Comparison of ENCODE assay signal across 1 cellular context in the genomic region with DNA sequence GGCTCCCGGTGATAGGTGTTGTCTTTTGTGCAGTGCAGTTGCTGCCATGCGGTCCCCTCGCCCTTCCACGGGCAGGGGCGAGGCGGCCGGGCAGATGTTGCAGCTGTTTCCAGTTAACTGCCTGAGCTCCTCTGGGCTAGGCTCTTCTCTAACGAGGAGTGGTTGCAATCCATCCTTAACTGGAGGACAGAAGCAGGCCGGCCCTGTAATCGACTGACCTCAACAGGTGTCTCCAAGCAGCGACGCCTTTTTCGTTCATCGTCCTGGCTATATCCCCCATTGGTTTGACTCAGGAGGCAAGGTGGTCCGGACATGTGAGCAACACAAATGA.
A peak's percentile ranks its signal among the peaks of the same experiment; 100 is the strongest.
TF ChIP-seq lines count a peak whose summit lies in the region.

No MANE protein-coding gene starts in this region.

TF ChIP-seq in HepG2, 621 proteins besides CTCF, POLR2A, EP300 and RAD21 (continued from another document and continues in another):
- TF ChIP-seq, protein P1, sequence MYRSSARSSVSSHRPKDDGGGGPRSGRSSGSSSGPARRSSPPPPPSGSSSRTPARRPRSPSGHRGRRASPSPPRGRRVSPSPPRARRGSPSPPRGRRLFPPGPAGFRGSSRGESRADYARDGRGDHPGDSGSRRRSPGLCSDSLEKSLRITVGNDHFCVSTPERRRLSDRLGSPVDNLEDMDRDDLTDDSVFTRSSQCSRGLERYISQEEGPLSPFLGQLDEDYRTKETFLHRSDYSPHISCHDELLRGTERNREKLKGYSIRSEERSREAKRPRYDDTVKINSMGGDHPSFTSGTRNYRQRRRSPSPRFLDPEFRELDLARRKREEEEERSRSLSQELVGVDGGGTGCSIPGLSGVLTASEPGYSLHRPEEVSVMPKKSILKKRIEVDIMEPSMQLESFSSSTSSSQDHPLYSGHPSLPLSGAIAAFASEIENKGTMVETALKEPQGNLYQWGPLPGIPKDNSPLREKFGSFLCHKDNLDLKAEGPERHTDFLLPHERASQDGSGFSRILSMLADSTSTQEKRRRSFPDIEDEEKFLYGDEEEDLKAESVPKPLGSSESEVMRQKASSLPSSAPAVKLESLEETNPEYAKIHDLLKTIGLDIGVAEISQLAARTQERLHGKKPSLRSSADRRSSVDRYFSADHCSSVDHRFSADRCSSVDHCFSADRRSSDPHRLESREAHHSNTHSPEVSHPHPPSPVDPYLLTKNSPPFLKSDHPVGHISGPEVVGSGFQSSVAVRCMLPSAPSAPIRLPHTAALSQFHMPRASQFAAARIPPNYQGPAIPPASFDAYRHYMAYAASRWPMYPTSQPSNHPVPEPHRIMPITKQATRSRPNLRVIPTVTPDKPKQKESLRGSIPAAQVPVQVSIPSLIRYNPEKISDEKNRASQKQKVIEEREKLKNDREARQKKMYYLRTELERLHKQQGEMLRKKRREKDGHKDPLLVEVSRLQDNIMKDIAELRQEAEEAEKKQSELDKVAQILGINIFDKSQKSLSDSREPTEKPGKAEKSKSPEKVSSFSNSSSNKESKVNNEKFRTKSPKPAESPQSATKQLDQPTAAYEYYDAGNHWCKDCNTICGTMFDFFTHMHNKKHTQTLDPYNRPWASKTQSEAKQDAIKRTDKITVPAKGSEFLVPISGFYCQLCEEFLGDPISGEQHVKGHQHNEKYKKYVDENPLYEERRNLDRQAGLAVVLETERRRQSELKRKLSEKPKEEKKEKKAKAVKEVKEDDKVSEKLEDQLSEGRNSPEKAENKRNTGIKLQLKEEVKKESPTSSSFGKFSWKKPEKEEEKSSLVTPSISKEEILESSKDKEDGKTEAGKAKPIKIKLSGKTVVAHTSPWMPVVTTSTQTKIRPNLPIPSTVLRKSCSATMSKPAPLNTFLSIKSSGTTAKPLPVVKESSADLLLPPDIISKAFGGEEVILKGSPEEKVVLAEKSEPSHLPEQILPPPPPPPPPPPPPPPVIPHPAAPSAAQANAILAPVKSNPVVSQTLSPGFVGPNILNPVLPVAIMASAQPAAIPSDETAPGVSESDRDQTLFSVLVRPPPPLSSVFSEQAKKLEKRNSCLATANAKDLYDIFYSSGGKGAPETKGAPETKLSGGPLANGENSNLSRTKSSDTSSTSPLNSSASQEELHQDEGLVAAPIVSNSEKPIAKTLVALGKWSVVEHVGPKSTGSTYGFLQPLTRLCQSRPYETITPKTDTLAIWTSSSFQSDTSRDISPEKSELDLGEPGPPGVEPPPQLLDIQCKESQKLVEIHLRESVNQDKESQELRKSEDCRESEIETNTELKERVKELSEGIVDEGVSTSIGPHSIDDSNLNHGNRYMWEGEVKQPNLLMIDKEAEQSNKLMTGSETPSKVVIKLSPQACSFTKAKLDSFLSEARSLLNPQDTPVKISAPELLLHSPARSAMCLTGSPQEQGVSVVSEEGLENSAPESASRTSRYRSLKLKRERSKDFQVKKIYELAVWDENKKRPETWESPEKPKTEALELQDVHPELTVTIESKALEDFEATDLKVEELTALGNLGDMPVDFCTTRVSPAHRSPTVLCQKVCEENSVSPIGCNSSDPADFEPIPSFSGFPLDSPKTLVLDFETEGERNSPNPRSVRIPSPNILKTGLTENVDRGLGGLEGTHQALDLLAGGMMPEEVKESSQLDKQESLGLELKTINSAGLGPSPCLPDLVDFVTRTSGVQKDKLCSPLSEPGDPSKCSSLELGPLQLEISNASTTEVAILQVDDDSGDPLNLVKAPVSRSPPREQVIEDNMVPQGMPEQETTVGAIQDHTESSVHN (CRISPR knock-in tag; IDR thresholded peaks at IDR 0.05), result no peak
- no peak for TF ChIP-seq ATRX (CRISPR knock-in tag; IDR thresholded peaks at IDR 0.05; ENCODE audit: borderline replicate concordance)
- TF ChIP-seq, protein P2, sequence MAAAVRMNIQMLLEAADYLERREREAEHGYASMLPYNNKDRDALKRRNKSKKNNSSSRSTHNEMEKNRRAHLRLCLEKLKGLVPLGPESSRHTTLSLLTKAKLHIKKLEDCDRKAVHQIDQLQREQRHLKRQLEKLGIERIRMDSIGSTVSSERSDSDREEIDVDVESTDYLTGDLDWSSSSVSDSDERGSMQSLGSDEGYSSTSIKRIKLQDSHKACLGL (CRISPR knock-in tag; IDR thresholded peaks at IDR 0.05), result no peak
- 0 out of 2 replicates have a peak, but pooled peaks have one; percentile 6 for TF ChIP-seq KAT7 (CRISPR knock-in tag; IDR thresholded peaks at IDR 0.05; ENCODE audit: borderline replicate concordance)
- TF ChIP-seq REXO4 (CRISPR knock-in tag; IDR thresholded peaks at IDR 0.05; ENCODE audit: borderline replicate concordance), result no peak
- TF ChIP-seq SAP130 (CRISPR knock-in tag; IDR thresholded peaks at IDR 0.05; ENCODE audit: low read depth), result peak; percentile 47; the same call in 1 of the 2 replicates
- no peak for TF ChIP-seq TBX3 (IDR thresholded peaks at IDR 0.05; ENCODE audit: borderline replicate concordance)
- no peak for TF ChIP-seq ZNF329 (CRISPR knock-in tag; IDR thresholded peaks at IDR 0.05; ENCODE audit: low read depth)
- TF ChIP-seq ZNF441 (CRISPR knock-in tag; IDR thresholded peaks at IDR 0.05; ENCODE audit: borderline replicate concordance), result no peak
- no peak for TF ChIP-seq ZNF556 (CRISPR knock-in tag; IDR thresholded peaks at IDR 0.05; ENCODE audit: borderline replicate concordance)
- TF ChIP-seq, protein P3, sequence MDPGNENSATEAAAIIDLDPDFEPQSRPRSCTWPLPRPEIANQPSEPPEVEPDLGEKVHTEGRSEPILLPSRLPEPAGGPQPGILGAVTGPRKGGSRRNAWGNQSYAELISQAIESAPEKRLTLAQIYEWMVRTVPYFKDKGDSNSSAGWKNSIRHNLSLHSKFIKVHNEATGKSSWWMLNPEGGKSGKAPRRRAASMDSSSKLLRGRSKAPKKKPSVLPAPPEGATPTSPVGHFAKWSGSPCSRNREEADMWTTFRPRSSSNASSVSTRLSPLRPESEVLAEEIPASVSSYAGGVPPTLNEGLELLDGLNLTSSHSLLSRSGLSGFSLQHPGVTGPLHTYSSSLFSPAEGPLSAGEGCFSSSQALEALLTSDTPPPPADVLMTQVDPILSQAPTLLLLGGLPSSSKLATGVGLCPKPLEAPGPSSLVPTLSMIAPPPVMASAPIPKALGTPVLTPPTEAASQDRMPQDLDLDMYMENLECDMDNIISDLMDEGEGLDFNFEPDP (CRISPR knock-in tag; conservative IDR thresholded peaks at IDR 0.05), result no peak
- TF ChIP-seq, protein P4, sequence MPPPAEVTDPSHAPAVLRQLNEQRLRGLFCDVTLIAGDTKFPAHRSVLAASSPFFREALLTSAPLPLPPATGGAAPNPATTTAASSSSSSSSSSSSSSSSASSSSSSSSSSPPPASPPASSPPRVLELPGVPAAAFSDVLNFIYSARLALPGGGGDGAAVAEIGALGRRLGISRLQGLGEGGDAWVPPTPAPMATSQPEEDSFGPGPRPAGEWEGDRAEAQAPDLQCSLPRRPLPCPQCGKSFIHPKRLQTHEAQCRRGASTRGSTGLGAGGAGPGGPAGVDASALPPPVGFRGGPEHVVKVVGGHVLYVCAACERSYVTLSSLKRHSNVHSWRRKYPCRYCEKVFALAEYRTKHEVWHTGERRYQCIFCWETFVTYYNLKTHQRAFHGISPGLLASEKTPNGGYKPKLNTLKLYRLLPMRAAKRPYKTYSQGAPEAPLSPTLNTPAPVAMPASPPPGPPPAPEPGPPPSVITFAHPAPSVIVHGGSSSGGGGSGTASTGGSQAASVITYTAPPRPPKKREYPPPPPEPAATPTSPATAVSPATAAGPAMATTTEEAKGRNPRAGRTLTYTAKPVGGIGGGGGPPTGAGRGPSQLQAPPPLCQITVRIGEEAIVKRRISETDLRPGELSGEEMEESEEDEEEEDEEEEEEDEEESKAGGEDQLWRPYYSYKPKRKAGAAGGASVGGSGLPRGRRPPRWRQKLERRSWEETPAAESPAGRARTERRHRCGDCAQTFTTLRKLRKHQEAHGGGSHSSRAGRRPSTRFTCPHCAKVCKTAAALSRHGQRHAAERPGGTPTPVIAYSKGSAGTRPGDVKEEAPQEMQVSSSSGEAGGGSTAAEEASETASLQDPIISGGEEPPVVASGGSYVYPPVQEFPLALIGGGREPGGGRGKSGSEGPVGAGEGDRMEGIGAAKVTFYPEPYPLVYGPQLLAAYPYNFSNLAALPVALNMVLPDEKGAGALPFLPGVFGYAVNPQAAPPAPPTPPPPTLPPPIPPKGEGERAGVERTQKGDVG (CRISPR knock-in tag; IDR thresholded peaks at IDR 0.05; ENCODE audit: borderline replicate concordance), result no peak
- no peak; the same call in 1 of the 2 replicates for TF ChIP-seq NRL (CRISPR knock-in tag; IDR thresholded peaks at IDR 0.05; ENCODE audit: borderline replicate concordance)
- TF ChIP-seq ZFP37 (CRISPR knock-in tag; IDR thresholded peaks at IDR 0.05; ENCODE audit: borderline replicate concordance), result 0 out of 2 replicates have a peak, but pooled peaks have one; percentile 13
- TF ChIP-seq, protein P5, sequence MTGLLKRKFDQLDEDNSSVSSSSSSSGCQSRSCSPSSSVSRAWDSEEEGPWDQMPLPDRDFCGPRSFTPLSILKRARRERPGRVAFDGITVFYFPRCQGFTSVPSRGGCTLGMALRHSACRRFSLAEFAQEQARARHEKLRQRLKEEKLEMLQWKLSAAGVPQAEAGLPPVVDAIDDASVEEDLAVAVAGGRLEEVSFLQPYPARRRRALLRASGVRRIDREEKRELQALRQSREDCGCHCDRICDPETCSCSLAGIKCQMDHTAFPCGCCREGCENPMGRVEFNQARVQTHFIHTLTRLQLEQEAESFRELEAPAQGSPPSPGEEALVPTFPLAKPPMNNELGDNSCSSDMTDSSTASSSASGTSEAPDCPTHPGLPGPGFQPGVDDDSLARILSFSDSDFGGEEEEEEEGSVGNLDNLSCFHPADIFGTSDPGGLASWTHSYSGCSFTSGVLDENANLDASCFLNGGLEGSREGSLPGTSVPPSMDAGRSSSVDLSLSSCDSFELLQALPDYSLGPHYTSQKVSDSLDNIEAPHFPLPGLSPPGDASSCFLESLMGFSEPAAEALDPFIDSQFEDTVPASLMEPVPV (CRISPR knock-in tag; IDR thresholded peaks at IDR 0.05), result no peak
- no peak for TF ChIP-seq SMARCC2 (IDR thresholded peaks at IDR 0.05)
- 0 out of 2 replicates have a peak, but pooled peaks have one; percentile 36 for TF ChIP-seq ZNF468 (CRISPR knock-in tag; IDR thresholded peaks at IDR 0.05)
- no peak for TF ChIP-seq ZNF709 (CRISPR knock-in tag; IDR thresholded peaks at IDR 0.05)
- no peak for TF ChIP-seq ZNF138 (CRISPR knock-in tag; IDR thresholded peaks at IDR 0.05; ENCODE audit: low read depth)
- no peak for TF ChIP-seq RFX5 (IDR thresholded peaks at IDR 0.05; ENCODE audit: low read depth, low read length)
- no peak for TF ChIP-seq GATAD1 (CRISPR knock-in tag; IDR thresholded peaks at IDR 0.05)
- TF ChIP-seq ZNF652 (CRISPR knock-in tag; IDR thresholded peaks at IDR 0.05; ENCODE audit: borderline replicate concordance, low read depth), result no peak
- TF ChIP-seq NR2F2 (IDR thresholded peaks at IDR 0.05; ENCODE audit: borderline replicate concordance, low read depth), result no peak
- TF ChIP-seq, protein P6, sequence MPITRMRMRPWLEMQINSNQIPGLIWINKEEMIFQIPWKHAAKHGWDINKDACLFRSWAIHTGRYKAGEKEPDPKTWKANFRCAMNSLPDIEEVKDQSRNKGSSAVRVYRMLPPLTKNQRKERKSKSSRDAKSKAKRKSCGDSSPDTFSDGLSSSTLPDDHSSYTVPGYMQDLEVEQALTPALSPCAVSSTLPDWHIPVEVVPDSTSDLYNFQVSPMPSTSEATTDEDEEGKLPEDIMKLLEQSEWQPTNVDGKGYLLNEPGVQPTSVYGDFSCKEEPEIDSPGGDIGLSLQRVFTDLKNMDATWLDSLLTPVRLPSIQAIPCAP (CRISPR knock-in tag; IDR thresholded peaks at IDR 0.05; ENCODE audit: low read depth), result no peak
- TF ChIP-seq GZF1 (CRISPR knock-in tag; IDR thresholded peaks at IDR 0.05), result no peak
- TF ChIP-seq DNMT1 (CRISPR knock-in tag; IDR thresholded peaks at IDR 0.05), result no peak
- TF ChIP-seq, protein P7, sequence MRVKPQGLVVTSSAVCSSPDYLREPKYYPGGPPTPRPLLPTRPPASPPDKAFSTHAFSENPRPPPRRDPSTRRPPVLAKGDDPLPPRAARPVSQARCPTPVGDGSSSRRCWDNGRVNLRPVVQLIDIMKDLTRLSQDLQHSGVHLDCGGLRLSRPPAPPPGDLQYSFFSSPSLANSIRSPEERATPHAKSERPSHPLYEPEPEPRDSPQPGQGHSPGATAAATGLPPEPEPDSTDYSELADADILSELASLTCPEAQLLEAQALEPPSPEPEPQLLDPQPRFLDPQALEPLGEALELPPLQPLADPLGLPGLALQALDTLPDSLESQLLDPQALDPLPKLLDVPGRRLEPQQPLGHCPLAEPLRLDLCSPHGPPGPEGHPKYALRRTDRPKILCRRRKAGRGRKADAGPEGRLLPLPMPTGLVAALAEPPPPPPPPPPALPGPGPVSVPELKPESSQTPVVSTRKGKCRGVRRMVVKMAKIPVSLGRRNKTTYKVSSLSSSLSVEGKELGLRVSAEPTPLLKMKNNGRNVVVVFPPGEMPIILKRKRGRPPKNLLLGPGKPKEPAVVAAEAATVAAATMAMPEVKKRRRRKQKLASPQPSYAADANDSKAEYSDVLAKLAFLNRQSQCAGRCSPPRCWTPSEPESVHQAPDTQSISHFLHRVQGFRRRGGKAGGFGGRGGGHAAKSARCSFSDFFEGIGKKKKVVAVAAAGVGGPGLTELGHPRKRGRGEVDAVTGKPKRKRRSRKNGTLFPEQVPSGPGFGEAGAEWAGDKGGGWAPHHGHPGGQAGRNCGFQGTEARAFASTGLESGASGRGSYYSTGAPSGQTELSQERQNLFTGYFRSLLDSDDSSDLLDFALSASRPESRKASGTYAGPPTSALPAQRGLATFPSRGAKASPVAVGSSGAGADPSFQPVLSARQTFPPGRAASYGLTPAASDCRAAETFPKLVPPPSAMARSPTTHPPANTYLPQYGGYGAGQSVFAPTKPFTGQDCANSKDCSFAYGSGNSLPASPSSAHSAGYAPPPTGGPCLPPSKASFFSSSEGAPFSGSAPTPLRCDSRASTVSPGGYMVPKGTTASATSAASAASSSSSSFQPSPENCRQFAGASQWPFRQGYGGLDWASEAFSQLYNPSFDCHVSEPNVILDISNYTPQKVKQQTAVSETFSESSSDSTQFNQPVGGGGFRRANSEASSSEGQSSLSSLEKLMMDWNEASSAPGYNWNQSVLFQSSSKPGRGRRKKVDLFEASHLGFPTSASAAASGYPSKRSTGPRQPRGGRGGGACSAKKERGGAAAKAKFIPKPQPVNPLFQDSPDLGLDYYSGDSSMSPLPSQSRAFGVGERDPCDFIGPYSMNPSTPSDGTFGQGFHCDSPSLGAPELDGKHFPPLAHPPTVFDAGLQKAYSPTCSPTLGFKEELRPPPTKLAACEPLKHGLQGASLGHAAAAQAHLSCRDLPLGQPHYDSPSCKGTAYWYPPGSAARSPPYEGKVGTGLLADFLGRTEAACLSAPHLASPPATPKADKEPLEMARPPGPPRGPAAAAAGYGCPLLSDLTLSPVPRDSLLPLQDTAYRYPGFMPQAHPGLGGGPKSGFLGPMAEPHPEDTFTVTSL (CRISPR knock-in tag; IDR thresholded peaks at IDR 0.05; ENCODE audit: borderline replicate concordance), result no peak
- TF ChIP-seq IRF2 (CRISPR knock-in tag; IDR thresholded peaks at IDR 0.05), result no peak
